ENCODE assay signal across 39 cellular contexts in the genomic region with DNA sequence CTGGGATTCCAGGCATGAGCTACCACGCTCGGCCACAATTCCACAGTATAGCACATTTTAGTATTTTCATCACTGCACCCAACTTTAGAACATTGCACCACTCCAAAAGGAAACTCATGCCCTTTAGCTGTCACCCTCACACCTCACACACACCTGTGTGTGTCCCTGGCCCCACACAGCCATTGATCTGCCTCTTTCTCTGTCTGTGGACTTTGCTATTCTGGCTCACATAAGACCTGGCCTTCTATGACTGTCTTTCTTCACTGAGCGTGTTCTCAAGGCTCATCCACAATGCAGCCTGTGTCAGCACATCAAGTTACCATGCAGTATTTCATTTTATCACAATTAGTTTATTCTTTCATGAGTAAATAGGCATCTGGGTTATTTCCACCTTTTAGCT.
"Had no signal": no experiment of that assay in that cellular context is flagged by ENCODE, and none has a peak within 500 bp of the region (broad histone marks: within the 10 kb centered on the region; RNA-seq: fewer than 3 reads in every experiment).

No MANE protein-coding gene starts in this region.

- H3K36me3 ChIP-seq: adrenal gland, ascending aorta, brain microvascular endothelial cell, breast epithelium, cardiac muscle cell had no signal

- FAIRE-seq: astrocyte, bronchial epithelial cell had no signal

- H3K36me3 Mint-ChIP-seq: activated naive CD4-positive, alpha-beta T cell treated with anti-CD3 and anti-CD28 coated beads, Interleukin-2, amount 10 ng/mL, durations not matched to agents 7 days and 5 days; activated naive CD4-positive, alpha-beta T cell treated with anti-CD3 and anti-CD28 coated beads, Interleukin-2, amount 50 U/mL, for 72 hours; activated naive CD8-positive, alpha-beta T cell; activated naive CD8-positive, alpha-beta T cell treated with anti-CD3 and anti-CD28 coated beads for 36 hours; activated naive CD8-positive, alpha-beta T cell treated with anti-CD3 and anti-CD28 coated beads, Interleukin-2, amount 10 ng/mL, durations not matched to agents 7 days and 5 days; brain had no signal

- H3K27ac ChIP-seq: adrenal gland, ascending aorta, body of pancreas, brain microvascular endothelial cell, breast epithelium, cardiac muscle cell had no signal

- H3K27me3 Mint-ChIP-seq: activated naive CD4-positive, alpha-beta T cell treated with anti-CD3 and anti-CD28 coated beads, Interleukin-2, amount 10 ng/mL, durations not matched to agents 7 days and 5 days; activated naive CD8-positive, alpha-beta T cell; activated naive CD8-positive, alpha-beta T cell treated with anti-CD3 and anti-CD28 coated beads for 36 hours; activated naive CD8-positive, alpha-beta T cell treated with anti-CD3 and anti-CD28 coated beads, Interleukin-2, amount 10 ng/mL, durations not matched to agents 7 days and 5 days had no signal

- H3K27ac Mint-ChIP-seq: activated naive CD4-positive, alpha-beta T cell treated with anti-CD3 and anti-CD28 coated beads for 36 hours; activated naive CD4-positive, alpha-beta T cell treated with anti-CD3 and anti-CD28 coated beads, Interleukin-2, amount 10 ng/mL, durations not matched to agents 7 days and 5 days; activated naive CD4-positive, alpha-beta T cell treated with anti-CD3 and anti-CD28 coated beads, Interleukin-2, amount 50 U/mL, for 24 hours; activated naive CD4-positive, alpha-beta T cell treated with anti-CD3 and anti-CD28 coated beads, Interleukin-2, amount 50 U/mL, for 72 hours; activated naive CD8-positive, alpha-beta T cell; activated naive CD8-positive, alpha-beta T cell treated with anti-CD3 and anti-CD28 coated beads for 36 hours; activated naive CD8-positive, alpha-beta T cell treated with anti-CD3 and anti-CD28 coated beads, Interleukin-2, amount 10 ng/mL, durations not matched to agents 7 days and 5 days; activated naive CD8-positive, alpha-beta T cell treated with anti-CD3 and anti-CD28 coated beads, Interleukin-2, amount 50 U/mL, for 24 hours; activated T-cell treated with anti-CD3 and anti-CD28 coated beads, Interleukin-2, amount 50 U/mL, for 24 hours; activated T-cell treated with anti-CD3 and anti-CD28 coated beads, Interleukin-2, amount 50 U/mL, for 72 hours; activated T-helper 1 cell treated with anti-CD3 and anti-CD28 coated beads, Interleukin-12 subunit alpha, Interleukin-12 subunit beta, Interleukin-2, Interleukin-4 antibody, amounts not matched to agents 30 ng/mL and 10 ng/mL and 1 ng/mL, durations not matched to agents 14 hours and 24 hours and 36 hours; activated T-helper 17 cell treated with anti-CD3 and anti-CD28 coated beads, Interleukin-2, amount 50 U/mL, for 72 hours; activated T-helper 2 cell treated with anti-CD3 and anti-CD28 coated beads, Interferon-gamma antibody, Interleukin-2, Interleukin-4, amounts not matched to agents 10 μg/mL and 5 μg/mL and 100 μg/mL, durations not matched to agents 14 hours and 24 hours and 36 hours; brain had no signal

- H3K4me3 ChIP-seq: adrenal gland, ascending aorta, body of pancreas, breast epithelium, cardiac muscle cell had no signal

- H3K4me3 Mint-ChIP-seq: activated naive CD4-positive, alpha-beta T cell treated with anti-CD3 and anti-CD28 coated beads for 36 hours; activated naive CD4-positive, alpha-beta T cell treated with anti-CD3 and anti-CD28 coated beads, Interleukin-2, amount 10 ng/mL, durations not matched to agents 7 days and 5 days; activated naive CD4-positive, alpha-beta T cell treated with anti-CD3 and anti-CD28 coated beads, Interleukin-2, amount 50 U/mL, for 24 hours; activated naive CD8-positive, alpha-beta T cell; activated naive CD8-positive, alpha-beta T cell treated with anti-CD3 and anti-CD28 coated beads for 36 hours; activated naive CD8-positive, alpha-beta T cell treated with anti-CD3 and anti-CD28 coated beads, Interleukin-2, amount 10 ng/mL, durations not matched to agents 7 days and 5 days; activated naive CD8-positive, alpha-beta T cell treated with anti-CD3 and anti-CD28 coated beads, Interleukin-2, amount 50 U/mL, for 24 hours; activated T-cell treated with anti-CD3 and anti-CD28 coated beads, Interleukin-2, amount 50 U/mL, for 24 hours; activated T-cell treated with anti-CD3 and anti-CD28 coated beads, Interleukin-2, amount 50 U/mL, for 4 hours; activated T-cell treated with anti-CD3 and anti-CD28 coated beads, Interleukin-2, amount 50 U/mL, for 72 hours; activated T-helper 1 cell treated with anti-CD3 and anti-CD28 coated beads, Interleukin-12 subunit alpha, Interleukin-12 subunit beta, Interleukin-2, Interleukin-4 antibody, amounts not matched to agents 30 ng/mL and 10 ng/mL and 1 ng/mL, durations not matched to agents 14 hours and 24 hours and 36 hours; activated T-helper 17 cell treated with anti-CD3 and anti-CD28 coated beads, Interleukin-2, amount 50 U/mL, for 72 hours; brain; central memory CD8-positive, alpha-beta T cell had no signal

- H3K9me3 ChIP-seq: adrenal gland, ascending aorta, body of pancreas, breast epithelium had no signal

- DNase-seq: activated effector memory CD4-positive, alpha-beta T cell treated with anti-CD3 and anti-CD28 coated beads, Interleukin-2, amount 50 U/mL, for 16 hours; activated effector memory CD4-positive, alpha-beta T cell treated with Interleukin-2 at 50 U/mL for 16 hours; activated gamma-delta T cell; activated gamma-delta T cell treated with Interleukin-2 at 50 U/mL for 16 hours; activated naive CD4-positive, alpha-beta T cell; activated naive CD4-positive, alpha-beta T cell treated with anti-CD3 and anti-CD28 coated beads for 36 hours; activated naive CD4-positive, alpha-beta T cell treated with anti-CD3 and anti-CD28 coated beads, Interleukin-2, amount 10 ng/mL, durations not matched to agents 7 days and 5 days; activated naive CD4-positive, alpha-beta T cell treated with anti-CD3 and anti-CD28 coated beads, Interleukin-2, amount 50 U/mL, for 16 hours; activated naive CD4-positive, alpha-beta T cell treated with Interleukin-2 at 50 U/mL for 16 hours; activated naive CD8-positive, alpha-beta T cell treated with anti-CD3 and anti-CD28 coated beads for 36 hours; activated naive CD8-positive, alpha-beta T cell treated with anti-CD3 and anti-CD28 coated beads, Interleukin-2, amount 10 ng/mL, durations not matched to agents 7 days and 5 days; activated naive CD8-positive, alpha-beta T cell treated with anti-CD3 and anti-CD28 coated beads, Interleukin-2, amount 50 U/mL, for 24 hours; activated T-cell treated with anti-CD3 and anti-CD28 coated beads, Interleukin-2, amount 50 U/mL, for 24 hours; activated T-cell treated with anti-CD3 and anti-CD28 coated beads, Interleukin-2, amount 50 U/mL, for 4 hours; activated T-cell treated with anti-CD3 and anti-CD28 coated beads, Interleukin-2, amount 50 U/mL, for 48 hours; activated T-cell treated with anti-CD3 and anti-CD28 coated beads, Interleukin-2, amount 50 U/mL, for 72 hours; amniotic stem cell; amygdala; anterior cingulate cortex; aorta; body of pancreas; brain microvascular endothelial cell; caudate nucleus; central memory CD4-positive, alpha-beta T cell; cerebellar nuclear complex had no signal

- H3K9me3 Mint-ChIP-seq: activated naive CD4-positive, alpha-beta T cell treated with anti-CD3 and anti-CD28 coated beads for 36 hours; activated naive CD4-positive, alpha-beta T cell treated with anti-CD3 and anti-CD28 coated beads, Interleukin-2, amount 10 ng/mL, durations not matched to agents 7 days and 5 days; activated naive CD4-positive, alpha-beta T cell treated with anti-CD3 and anti-CD28 coated beads, Interleukin-2, amount 50 U/mL, for 24 hours; activated naive CD4-positive, alpha-beta T cell treated with anti-CD3 and anti-CD28 coated beads, Interleukin-2, amount 50 U/mL, for 72 hours; activated naive CD8-positive, alpha-beta T cell treated with anti-CD3 and anti-CD28 coated beads for 36 hours; activated naive CD8-positive, alpha-beta T cell treated with anti-CD3 and anti-CD28 coated beads, Interleukin-2, amount 10 ng/mL, durations not matched to agents 7 days and 5 days; activated naive CD8-positive, alpha-beta T cell treated with anti-CD3 and anti-CD28 coated beads, Interleukin-2, amount 50 U/mL, for 24 hours; activated T-cell treated with anti-CD3 and anti-CD28 coated beads, Interleukin-2, amount 50 U/mL, for 24 hours; activated T-cell treated with anti-CD3 and anti-CD28 coated beads, Interleukin-2, amount 50 U/mL, for 4 hours; activated T-cell treated with anti-CD3 and anti-CD28 coated beads, Interleukin-2, amount 50 U/mL, for 72 hours; activated T-helper 1 cell treated with anti-CD3 and anti-CD28 coated beads, Interleukin-12 subunit alpha, Interleukin-12 subunit beta, Interleukin-2, Interleukin-4 antibody, amounts not matched to agents 30 ng/mL and 10 ng/mL and 1 ng/mL, durations not matched to agents 14 hours and 24 hours and 36 hours; activated T-helper 17 cell treated with anti-CD3 and anti-CD28 coated beads, Interleukin-2, amount 50 U/mL, for 72 hours; activated T-helper 2 cell treated with anti-CD3 and anti-CD28 coated beads, Interferon-gamma antibody, Interleukin-2, Interleukin-4, amounts not matched to agents 10 μg/mL and 5 μg/mL and 100 μg/mL, durations not matched to agents 14 hours and 24 hours and 36 hours; central memory CD8-positive, alpha-beta T cell had no signal

- H3K4me1 Mint-ChIP-seq: activated naive CD4-positive, alpha-beta T cell treated with anti-CD3 and anti-CD28 coated beads, Interleukin-2, amount 10 ng/mL, durations not matched to agents 7 days and 5 days; activated naive CD4-positive, alpha-beta T cell treated with anti-CD3 and anti-CD28 coated beads, Interleukin-2, amount 50 U/mL, for 24 hours; activated naive CD8-positive, alpha-beta T cell treated with anti-CD3 and anti-CD28 coated beads for 36 hours; activated naive CD8-positive, alpha-beta T cell treated with anti-CD3 and anti-CD28 coated beads, Interleukin-2, amount 50 U/mL, for 24 hours; activated T-helper 17 cell treated with anti-CD3 and anti-CD28 coated beads, Interleukin-2, amount 50 U/mL, for 72 hours; brain had no signal

- H3K27me3 ChIP-seq: adrenal gland, ascending aorta, body of pancreas, brain microvascular endothelial cell, breast epithelium, cardiac muscle cell had no signal

- H3K4me1 ChIP-seq: ascending aorta, body of pancreas, breast epithelium had no signal

- ATAC-seq: activated naive CD4-positive, alpha-beta T cell treated with anti-CD3 and anti-CD28 coated beads, Interleukin-2, amount 50 U/mL, for 72 hours; activated naive CD8-positive, alpha-beta T cell treated with anti-CD3 and anti-CD28 coated beads, Interleukin-2, amount 50 U/mL, for 24 hours; activated T-cell treated with anti-CD3 and anti-CD28 coated beads, Interleukin-2, amount 50 U/mL, for 4 hours; activated T-cell treated with anti-CD3 and anti-CD28 coated beads, Interleukin-2, amount 50 U/mL, for 72 hours; activated T-helper 17 cell treated with anti-CD3 and anti-CD28 coated beads, Interleukin-2, amount 50 U/mL, for 72 hours; body of pancreas had no signal
